In the genomic region with DNA sequence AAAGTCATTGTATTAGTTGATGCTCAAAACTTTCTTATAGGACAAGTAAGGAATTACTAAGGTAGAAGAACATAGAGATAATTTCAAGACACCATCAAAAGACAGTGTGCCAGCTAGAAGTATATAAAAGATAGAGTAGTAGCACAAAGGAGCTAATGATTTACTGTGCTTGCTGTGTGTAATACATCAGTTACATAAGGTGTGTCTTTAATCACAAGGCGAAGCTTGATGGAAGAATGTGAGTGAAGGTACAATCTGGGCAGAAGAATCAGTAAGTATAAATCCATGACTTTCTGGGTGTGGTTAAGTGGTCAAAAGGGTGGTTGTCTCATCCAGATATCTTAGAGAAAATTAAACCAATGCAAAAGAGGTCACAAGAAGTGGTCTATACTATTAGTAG, we compare ENCODE assay signal across 5 cellular contexts.
"Had no signal": no experiment of that assay in that cellular context is flagged by ENCODE, and none has a peak within 500 bp of the region (broad histone marks: within the 10 kb centered on the region; RNA-seq: fewer than 3 reads in every experiment).

No MANE protein-coding gene starts in this region.

- DNase-seq: H9, HCEC 1CT, IMR-90 had no signal

- ATAC-seq: GM23338, K562 had no signal

- H3K4me3 ChIP-seq: GM23338, K562 had no signal
